Comparison of ENCODE assay signal across 13 cellular contexts in the genomic region with DNA sequence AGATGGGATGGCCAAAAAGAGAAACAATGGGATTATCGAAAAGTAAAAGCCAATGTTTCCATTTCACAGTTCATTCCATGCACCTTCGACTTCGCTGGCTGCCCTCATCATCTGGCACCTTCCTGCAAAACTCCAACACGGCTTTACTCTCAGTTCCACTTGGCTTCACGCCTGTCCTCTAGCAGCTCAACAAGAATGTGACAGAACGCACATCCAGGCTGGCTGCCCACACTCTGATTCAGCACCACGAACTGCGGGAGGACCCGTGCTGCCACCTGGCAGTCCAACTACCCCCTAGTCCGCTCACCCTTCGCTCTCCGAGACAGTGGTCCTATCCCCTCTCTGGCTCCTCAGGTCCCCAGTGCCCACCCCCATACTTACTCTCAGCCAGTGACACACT. TPM values are rescaled to one million over a fixed set of nuclear protein-coding genes. Genes with fewer than 3 reads are reported as not detected.
A peak's percentile ranks its signal among the peaks of the same experiment; 100 is the strongest.
DNase-seq lines count a peak whose midpoint lies in the region; ATAC-seq and TF ChIP-seq lines count a peak whose summit lies in the region.
"Had no signal": no experiment of that assay in that cellular context is flagged by ENCODE, and none has a peak within 500 bp of the region (broad histone marks: within the 10 kb centered on the region; RNA-seq: fewer than 3 reads in every experiment).

No MANE protein-coding gene starts in this region.

- ATAC-seq in left cardiac atrium: peak; percentile 73 to 74
- no peak for ATAC-seq in GM18870 (IDR thresholded peaks at IDR 0.05; ENCODE audit: unreplicated experiment)
- ATAC-seq: activated T-cell treated with anti-CD3 and anti-CD28 coated beads, Interleukin-2, amount 50 U/mL, for 4 hours had no signal

- peak; percentile 16 for DNase-seq in amniotic epithelial cell (ENCODE audit: low read depth)
- DNase-seq in left cardiac atrium: peak; percentile 70
- DNase-seq in pons (ENCODE audit: low spot score): peak; percentile 40
- DNase-seq in NCI-H748 treated with DMSO at 0.1 percent for 48 hours (lab: John Stamatoyannopoulos, UW): no peak
- no peak for DNase-seq in COLO829 (ENCODE audit: low spot score)
- DNase-seq in activated T-cell treated with anti-CD3 and anti-CD28 coated beads, Interleukin-2, amount 50 U/mL, for 48 hours: no peak
- DNase-seq: activated T-cell treated with anti-CD3 and anti-CD28 coated beads, Interleukin-2, amount 50 U/mL, for 4 hours; foreskin melanocyte; stimulated activated CD4-positive, alpha-beta T cell treated with anti-CD3 and anti-CD28 coated beads, Interleukin-2, amount 100 ng/mL, for 48 hours had no signal

- H3K27ac ChIP-seq in C4-2B: peak overlapping the region; percentile 63
- H3K27ac ChIP-seq: BLaER1, tibial nerve had no signal

- intact Hi-C loops in left cardiac atrium (cut with DNase I): loop anchor here (5.0 kb wide), 2 partner anchors 128 to 172 kb away; a partner anchor contains a TSS

- no peak; the same call in 1 of the 2 replicates for TF ChIP-seq CTCF in C4-2B (conservative IDR thresholded peaks at IDR 0.05)

RNA-seq across cellular contexts. Expression of a gene that starts 11.7 kb away (rescaled TPM):
- total RNA-seq in left cardiac atrium: 1 to 10 TPM; 4.7 to 5.9 TPM

RNA-seq across cellular contexts. Expression of a gene that starts 12.7 kb away (rescaled TPM):
- total RNA-seq in left cardiac atrium: 10 to 100 TPM; 24.9 to 28.9 TPM

RNA-seq across cellular contexts. Expression of a gene that starts 25.0 kb away (rescaled TPM):
- 10 to 100 TPM; 13.9 to 14.9 TPM for total RNA-seq in left cardiac atrium

Comparison
In these comparisons a context has a peak if more than half of its experiments do, and no peak if none do; other contexts are left out.
1. DNase-seq: peak in amniotic epithelial cell (single experiment), left cardiac atrium (single experiment) and pons (single experiment); none in NCI-H748 treated with DMSO at 0.1 percent for 48 hours (single experiment), COLO829 (single experiment) and activated T-cell treated with anti-CD3 and anti-CD28 coated beads, Interleukin-2, amount 50 U/mL, for 48 hours (0 of 2).